16 cellular contexts compared by ENCODE assay signal in genomic region chr19:13240312-13241022, GRCh38.
A peak's percentile ranks its signal among the peaks of the same experiment; 100 is the strongest.
DNase-seq lines count a peak whose midpoint lies in the region; ATAC-seq and TF ChIP-seq lines count a peak whose summit lies in the region.
"Had no signal": no experiment of that assay in that cellular context is flagged by ENCODE, and none has a peak within 500 bp of the region (broad histone marks: within the 10 kb centered on the region; RNA-seq: fewer than 3 reads in every experiment).

No MANE protein-coding gene starts in this region.

- no peaks in the 10 kb centered on the region for H3K79me2 ChIP-seq in Loucy (ENCODE audit: insufficient read depth, low read length)

- H3F3A ChIP-seq in Loucy (ENCODE audit: low read depth): no peaks in the 10 kb centered on the region

- no peaks in the 10 kb centered on the region for H3K36me3 ChIP-seq in Loucy (ENCODE audit: insufficient read depth, low read length)
- H3K36me3 ChIP-seq in vagina: no peaks in the 10 kb centered on the region
- H3K36me3 ChIP-seq: Peyer's patch, suprapubic skin had no signal

- H3K9me3 Mint-ChIP-seq in T-helper 2 cell treated with Interferon-gamma antibody and Interleukin-4, amounts not matched to agents 5 μg/mL and 100 μg/mL, for 36 hours: peaks cover 6% of the 10 kb centered on the region
- H3K9me3 Mint-ChIP-seq in activated naive CD8-positive, alpha-beta T cell treated with anti-CD3 and anti-CD28 coated beads, Interleukin-2, amount 10 ng/mL, durations not matched to agents 7 days and 5 days: peaks cover 6% of the 10 kb centered on the region
- H3K9me3 Mint-ChIP-seq in stimulated activated effector memory CD8-positive, alpha-beta T cell treated with anti-CD3 and anti-CD28 coated beads, Interleukin-12 subunit alpha, Interleukin-12 subunit beta, amount 100 ng/mL, for 72 hours: peaks cover 4% of the 10 kb centered on the region

- TF ChIP-seq CTCF in Loucy (conservative IDR thresholded peaks at IDR 0.05; ENCODE audit: low read length) (0 out of 2 replicates have a peak, but pooled peaks have one; percentile 10), vagina (IDR thresholded peaks at IDR 0.05) (no peak)

- H3K27ac ChIP-seq in vagina: no peak overlapping the region
- H3K27ac ChIP-seq: Peyer's patch, suprapubic skin had no signal

- DNase-seq in T-helper 2 cell treated with Interferon-gamma antibody and Interleukin-4, amounts not matched to agents 5 μg/mL and 100 μg/mL, for 36 hours (ENCODE audit: low spot score): no peak
- no peak for DNase-seq in T-helper 2 cell
- no peak for DNase-seq in activated naive CD8-positive, alpha-beta T cell treated with anti-CD3 and anti-CD28 coated beads, Interleukin-2, amount 10 ng/mL, durations not matched to agents 7 days and 5 days
- no peak for DNase-seq in stimulated activated effector memory CD8-positive, alpha-beta T cell treated with anti-CD3 and anti-CD28 coated beads, Interleukin-12 subunit alpha, Interleukin-12 subunit beta, amount 100 ng/mL, for 72 hours (ENCODE audit: low spot score in 2 of 2)
- DNase-seq in NCI-H1417 (lab: John Stamatoyannopoulos, UW): no peak
- no peak for DNase-seq in vagina (ENCODE audit: extremely low spot score in 2 of 2)
- no peak for DNase-seq in dedifferentiated amniotic fluid mesenchymal stem cell (ENCODE audit: extremely low spot score)
- DNase-seq: activated CD4-positive, alpha-beta T cell treated with anti-CD3 and anti-CD28 coated beads, Interleukin-2, amount 10 ng/mL, durations not matched to agents 24 days and 14 days; amygdala; DMS 273 treated with DMSO at 0.1 percent for 48 hours; natural killer cell; NCI-H748 treated with DMSO at 0.1 percent for 48 hours; Peyer's patch; stimulated activated CD4-positive, alpha-beta T cell treated with anti-CD3 and anti-CD28 coated beads, Interleukin-2, amount 100 ng/mL, for 48 hours had no signal

- no peaks in the 10 kb centered on the region for H3K9me3 ChIP-seq in Loucy (ENCODE audit: insufficient read depth, low read depth, low read length)
- H3K9me3 ChIP-seq in vagina: no peaks in the 10 kb centered on the region
- H3K9me3 ChIP-seq: Peyer's patch, suprapubic skin had no signal

- no peaks in the 10 kb centered on the region for H3K36me3 Mint-ChIP-seq in T-helper 2 cell treated with Interferon-gamma antibody and Interleukin-4, amounts not matched to agents 5 μg/mL and 100 μg/mL, for 36 hours (ENCODE audit: low read depth)
- H3K36me3 Mint-ChIP-seq in activated naive CD8-positive, alpha-beta T cell treated with anti-CD3 and anti-CD28 coated beads, Interleukin-2, amount 10 ng/mL, durations not matched to agents 7 days and 5 days: peaks cover 2% of the 10 kb centered on the region
- H3K36me3 Mint-ChIP-seq in stimulated activated effector memory CD8-positive, alpha-beta T cell treated with anti-CD3 and anti-CD28 coated beads, Interleukin-12 subunit alpha, Interleukin-12 subunit beta, amount 100 ng/mL, for 72 hours: no peaks in the 10 kb centered on the region
- H3K36me3 Mint-ChIP-seq: natural killer cell had no signal

- H3K4me2 ChIP-seq in Loucy (ENCODE audit: low read depth, low read length, poor library complexity, severe bottlenecking): peak overlapping the region; percentile 34

- no peak overlapping the region for H3K4me3 ChIP-seq in Loucy (ENCODE audit: low read length, poor library complexity, severe bottlenecking)
- no peak overlapping the region for H3K4me3 ChIP-seq in vagina
- H3K4me3 ChIP-seq: Peyer's patch, suprapubic skin had no signal

- peak overlapping the region; percentile 43 for H3K9ac ChIP-seq in Loucy (ENCODE audit: low read depth, low read length, poor library complexity, severe bottlenecking)

- no peaks in the 10 kb centered on the region for H3K27me3 ChIP-seq in Loucy (ENCODE audit: insufficient read depth, low read length, poor library complexity, severe bottlenecking)
- H3K27me3 ChIP-seq in vagina: no peaks in the 10 kb centered on the region
- H3K27me3 ChIP-seq: Peyer's patch had no signal

- POLR2A ChIA-PET in activated naive CD8-positive, alpha-beta T cell treated with anti-CD3 and anti-CD28 coated beads, Interleukin-2, amount 10 ng/mL, durations not matched to agents 7 days and 5 days (lab: Charles Lee): no interaction called here

- peak overlapping the region; percentile 75 for H2AFZ ChIP-seq in Loucy (ENCODE audit: low read length)

- no peaks in the 10 kb centered on the region for H4K20me1 ChIP-seq in Loucy (ENCODE audit: insufficient read depth, low read length, poor library complexity, severe bottlenecking)

- H3K4me1 Mint-ChIP-seq in T-helper 2 cell treated with Interferon-gamma antibody and Interleukin-4, amounts not matched to agents 5 μg/mL and 100 μg/mL, for 36 hours (ENCODE audit: low read depth): peaks cover 11% of the 10 kb centered on the region
- peaks cover 18% of the 10 kb centered on the region for H3K4me1 Mint-ChIP-seq in activated naive CD8-positive, alpha-beta T cell treated with anti-CD3 and anti-CD28 coated beads, Interleukin-2, amount 10 ng/mL, durations not matched to agents 7 days and 5 days
- peaks cover 29% of the 10 kb centered on the region for H3K4me1 Mint-ChIP-seq in stimulated activated effector memory CD8-positive, alpha-beta T cell treated with anti-CD3 and anti-CD28 coated beads, Interleukin-12 subunit alpha, Interleukin-12 subunit beta, amount 100 ng/mL, for 72 hours

- peaks cover 2% of the 10 kb centered on the region for H3K27me3 Mint-ChIP-seq in T-helper 2 cell treated with Interferon-gamma antibody and Interleukin-4, amounts not matched to agents 5 μg/mL and 100 μg/mL, for 36 hours (ENCODE audit: low read depth)
- H3K27me3 Mint-ChIP-seq in activated naive CD8-positive, alpha-beta T cell treated with anti-CD3 and anti-CD28 coated beads, Interleukin-2, amount 10 ng/mL, durations not matched to agents 7 days and 5 days: no peaks in the 10 kb centered on the region
- H3K27me3 Mint-ChIP-seq: activated CD4-positive, alpha-beta T cell treated with anti-CD3 and anti-CD28 coated beads, Interleukin-2, amount 10 ng/mL, durations not matched to agents 24 days and 14 days had no signal

- H3K4me3 Mint-ChIP-seq in T-helper 2 cell treated with Interferon-gamma antibody and Interleukin-4, amounts not matched to agents 5 μg/mL and 100 μg/mL, for 36 hours: no peak overlapping the region
- peak overlapping the region; percentile 54 for H3K4me3 Mint-ChIP-seq in activated naive CD8-positive, alpha-beta T cell treated with anti-CD3 and anti-CD28 coated beads, Interleukin-2, amount 10 ng/mL, durations not matched to agents 7 days and 5 days
- peak overlapping the region; percentile 70 for H3K4me3 Mint-ChIP-seq in stimulated activated effector memory CD8-positive, alpha-beta T cell treated with anti-CD3 and anti-CD28 coated beads, Interleukin-12 subunit alpha, Interleukin-12 subunit beta, amount 100 ng/mL, for 72 hours
- H3K4me3 Mint-ChIP-seq: natural killer cell had no signal

- TF ChIP-seq POLR2A in vagina (IDR thresholded peaks at IDR 0.05): no peak

- intact Hi-C loops in vagina (cut with DNase I): no loop called here

- ATAC-seq in activated naive CD8-positive, alpha-beta T cell treated with anti-CD3 and anti-CD28 coated beads, Interleukin-2, amount 10 ng/mL, durations not matched to agents 7 days and 5 days (ENCODE audit: low read depth): peak; percentile 37
- ATAC-seq in stimulated activated effector memory CD8-positive, alpha-beta T cell treated with anti-CD3 and anti-CD28 coated beads, Interleukin-12 subunit alpha, Interleukin-12 subunit beta, amount 100 ng/mL, for 72 hours: no peak

- H3K9me2 ChIP-seq in Loucy (replicated peaks; ENCODE audit: low read depth, low read length): no peaks in the 10 kb centered on the region

- peaks cover 15% of the 10 kb centered on the region for H3K4me1 ChIP-seq in Loucy (ENCODE audit: insufficient read depth, low read length, poor library complexity, severe bottlenecking)
- no peaks in the 10 kb centered on the region for H3K4me1 ChIP-seq in vagina
- H3K4me1 ChIP-seq: Peyer's patch had no signal

- H3K27ac Mint-ChIP-seq in T-helper 2 cell treated with Interferon-gamma antibody and Interleukin-4, amounts not matched to agents 5 μg/mL and 100 μg/mL, for 36 hours: peak overlapping the region; percentile 56
- peak overlapping the region; percentile 67 for H3K27ac Mint-ChIP-seq in activated naive CD8-positive, alpha-beta T cell treated with anti-CD3 and anti-CD28 coated beads, Interleukin-2, amount 10 ng/mL, durations not matched to agents 7 days and 5 days
- peak overlapping the region; percentile 61 for H3K27ac Mint-ChIP-seq in stimulated activated effector memory CD8-positive, alpha-beta T cell treated with anti-CD3 and anti-CD28 coated beads, Interleukin-12 subunit alpha, Interleukin-12 subunit beta, amount 100 ng/mL, for 72 hours
- H3K27ac Mint-ChIP-seq: activated CD4-positive, alpha-beta T cell treated with anti-CD3 and anti-CD28 coated beads, Interleukin-2, amount 10 ng/mL, durations not matched to agents 24 days and 14 days; natural killer cell had no signal
